10 cellular contexts compared by ENCODE assay signal in the genomic region with DNA sequence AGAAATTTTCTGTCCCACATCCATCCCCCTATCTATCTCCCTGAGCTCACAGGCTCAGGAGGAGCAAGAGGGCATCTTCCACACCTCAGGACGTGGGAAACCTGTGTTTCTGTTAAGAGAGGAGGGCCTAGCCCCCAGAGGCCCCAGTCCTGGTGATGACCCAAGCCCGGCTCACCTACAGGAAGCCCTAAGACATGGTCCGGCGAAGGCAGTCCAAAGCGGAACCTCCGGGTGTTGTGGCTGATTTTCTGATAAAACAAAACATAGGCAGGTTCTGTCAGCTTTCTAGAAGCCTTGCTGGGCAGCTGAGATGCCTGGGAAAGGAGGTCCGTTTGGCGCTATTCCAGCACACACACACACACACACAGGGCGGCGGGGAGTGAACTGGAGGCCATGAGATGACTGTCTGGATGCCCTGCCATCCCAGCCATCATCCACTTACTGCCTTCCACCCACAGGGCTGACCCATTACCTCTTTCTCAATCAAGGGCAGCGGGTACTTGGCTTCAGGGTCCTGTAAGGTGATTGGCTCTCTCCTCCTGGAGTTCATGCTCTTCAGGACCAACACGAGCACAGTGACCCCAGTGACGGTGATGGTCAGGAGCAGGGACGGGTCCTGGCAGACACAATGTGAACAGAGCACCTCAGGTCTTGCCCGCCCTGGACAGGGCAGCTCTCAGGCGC. TPM values are rescaled to one million over a fixed set of nuclear protein-coding genes. Genes with fewer than 3 reads are reported as not detected.
DNase-seq lines count a peak whose midpoint lies in the region; ATAC-seq and TF ChIP-seq lines count a peak whose summit lies in the region.
"Had no signal": no experiment of that assay in that cellular context is flagged by ENCODE, and none has a peak within 500 bp of the region (broad histone marks: within the 10 kb centered on the region; RNA-seq: fewer than 3 reads in every experiment).

No MANE protein-coding gene starts in this region.

- no peaks in the 10 kb centered on the region for H3K36me3 ChIP-seq in CD8-positive, alpha-beta T cell (ENCODE audit: insufficient read depth, low read length)
- peaks cover 0 to 2% of the 10 kb centered on the region in 2 donors for H3K36me3 ChIP-seq in ascending aorta

- H3K4me3 ChIP-seq in CD8-positive, alpha-beta T cell (ENCODE audit: low read depth, low read length): no peak overlapping the region
- H3K4me3 ChIP-seq in ascending aorta: peak overlapping the region; percentile 62 to 80

- POLR2A ChIA-PET in CD8-positive, alpha-beta T cell (lab: Charles Lee): no interaction called here

- no peak for ATAC-seq in CD8-positive, alpha-beta T cell
- ATAC-seq in GM21529 (IDR thresholded peaks at IDR 0.05; ENCODE audit: unreplicated experiment) (peak; percentile 9), HG03280 (IDR thresholded peaks at IDR 0.05; ENCODE audit: unreplicated experiment) (no peak)

- H3K9me3 ChIP-seq in CD8-positive, alpha-beta T cell (ENCODE audit: low read length): no peaks in the 10 kb centered on the region
- H3K9me3 ChIP-seq in ascending aorta: no peaks in the 10 kb centered on the region

- peak overlapping the region; percentile 36 for H3K4me3 Mint-ChIP-seq in CD8-positive, alpha-beta T cell
- peak overlapping the region; percentile 75 for H3K4me3 Mint-ChIP-seq in nephron progenitor cell

- H3K4me1 ChIP-seq in CD8-positive, alpha-beta T cell (ENCODE audit: insufficient read depth, low read length): peaks cover 3% of the 10 kb centered on the region
- peaks cover 0 to 9% of the 10 kb centered on the region in 2 donors for H3K4me1 ChIP-seq in ascending aorta

- H3K27me3 Mint-ChIP-seq in CD8-positive, alpha-beta T cell (ENCODE audit: low read depth): peaks cover 49% of the 10 kb centered on the region
- peaks cover 8% of the 10 kb centered on the region for H3K27me3 Mint-ChIP-seq in nephron progenitor cell (ENCODE audit: low read depth, poor library complexity)

- CTCF ChIA-PET in CD8-positive, alpha-beta T cell (lab: Charles Lee): no interaction called here

- H3K27me3 ChIP-seq in CD8-positive, alpha-beta T cell (ENCODE audit: insufficient read depth, low read length): peaks cover 15% of the 10 kb centered on the region
- no peaks in the 10 kb centered on the region for H3K27me3 ChIP-seq in ascending aorta

- H3K27ac Mint-ChIP-seq in CD8-positive, alpha-beta T cell: no peak overlapping the region
- peak overlapping the region; percentile 64 for H3K27ac Mint-ChIP-seq in nephron progenitor cell

- TF ChIP-seq CTCF in CD8-positive, alpha-beta T cell (IDR thresholded peaks at IDR 0.05): no peak
- TF ChIP-seq CTCF in ascending aorta (IDR thresholded peaks at IDR 0.05) (no peak), nephron progenitor cell (IDR thresholded peaks at IDR 0.05) (no peak)

- H3K27ac ChIP-seq in CD8-positive, alpha-beta T cell (ENCODE audit: low read depth, low read length): no peak overlapping the region
- no peak overlapping the region for H3K27ac ChIP-seq in ascending aorta

- no peaks in the 10 kb centered on the region for H3K9me3 Mint-ChIP-seq in CD8-positive, alpha-beta T cell
- H3K9me3 Mint-ChIP-seq in nephron progenitor cell: peaks cover 21% of the 10 kb centered on the region

- H3K36me3 Mint-ChIP-seq in CD8-positive, alpha-beta T cell: no peaks in the 10 kb centered on the region
- peaks cover 28% of the 10 kb centered on the region for H3K36me3 Mint-ChIP-seq in nephron progenitor cell (ENCODE audit: low read depth)

- peaks cover 10% of the 10 kb centered on the region for H3K4me1 Mint-ChIP-seq in CD8-positive, alpha-beta T cell (ENCODE audit: low read depth)
- peaks cover 79% of the 10 kb centered on the region for H3K4me1 Mint-ChIP-seq in nephron progenitor cell

- DNase-seq in CD8-positive, alpha-beta T cell: no peak
- DNase-seq in ascending aorta (ENCODE audit: low spot score in 2 of 2) (no peak), nephron progenitor cell (no peak), medulla oblongata (ENCODE audit: extremely low spot score) (no peak), NCI-H2171 (lab: John Stamatoyannopoulos, UW) (no peak)
- DNase-seq in activated CD8-positive, alpha-beta memory T cell treated with anti-CD3 and anti-CD28 coated beads, Interleukin-2, amount 50 U/mL, for 48 hours: no peak
- DNase-seq: NCI-H2227 treated with DMSO at 0.1 percent for 48 hours had no signal

- intact Hi-C loops in CD8-positive, alpha-beta T cell (cut with DNase I, micrococcal nuclease): no loop called here
- intact Hi-C loops in ascending aorta (cut with DNase I): loop anchor here (5.0 kb wide), 2 partner anchors 160 to 315 kb away; partner anchors contain the start of genes EIF3F and PPFIBP2

RNA-seq across cellular contexts. Expression of gene CYB5R2, which starts 0.9 kb away (rescaled TPM):
- not detected for total RNA-seq in CD8-positive, alpha-beta T cell
- 35.8 TPM for total RNA-seq in ascending aorta

RNA-seq across cellular contexts. Expression of gene OVCH2, which starts 33.9 kb away (rescaled TPM):
- total RNA-seq in CD8-positive, alpha-beta T cell: not detected
- not detected for total RNA-seq in ascending aorta
- total RNA-seq: endothelial cell of umbilical vein had no signal

Comparison
In these comparisons a context has a peak if more than half of its experiments do, and no peak if none do; other contexts are left out.
1. RNA of gene CYB5R2, which starts 0.9 kb away (total RNA-seq): 35.8 TPM in ascending aorta (single experiment); not detected in CD8-positive, alpha-beta T cell; every median in the first group is over 10 times any median in the second.